Comparison of ENCODE assay signal across 12 cellular contexts in genomic region chr7:99469381-99470065, GRCh38. TPM values are rescaled to one million over a fixed set of nuclear protein-coding genes. Genes with fewer than 3 reads are reported as not detected.
DNase-seq lines count a peak whose midpoint lies in the region; ATAC-seq and TF ChIP-seq lines count a peak whose summit lies in the region.
"Had no signal": no experiment of that assay in that cellular context is flagged by ENCODE, and none has a peak within 500 bp of the region (broad histone marks: within the 10 kb centered on the region; RNA-seq: fewer than 3 reads in every experiment).

No MANE protein-coding gene starts in this region.

- H3K27ac ChIP-seq in CD4-positive, alpha-beta T cell (ENCODE audit: low read depth, low read length) = no peak overlapping the region
- H3K27ac ChIP-seq in mesenchymal stem cell (ENCODE audit: low read length, poor library complexity, severe bottlenecking) = no peak overlapping the region
- H3K27ac ChIP-seq: SJSA1 had no signal

- H3K4me3 ChIP-seq in H7 (ENCODE audit: insufficient read depth, low read depth, low read length) = peak overlapping the region; percentile 27
- no peak overlapping the region for H3K4me3 ChIP-seq in choroid plexus epithelial cell (ENCODE audit: low read depth, low read length)
- H3K4me3 ChIP-seq in mesenchymal stem cell (ENCODE audit: insufficient read depth in 1 of 2, low read depth in 1 of 2, low read length in 2 of 2) = no peak overlapping the region
- H3K4me3 ChIP-seq: SJSA1 had no signal

- H2AK5ac ChIP-seq in mesenchymal stem cell (ENCODE audit: low read length, severe bottlenecking) = no peak overlapping the region

- H3K27me3 Mint-ChIP-seq in CD4-positive, alpha-beta T cell = no peaks in the 10 kb centered on the region

- peak overlapping the region; percentile 24 for H3K9ac ChIP-seq in mesenchymal stem cell (ENCODE audit: low read length)

- H3K36me3 ChIP-seq in H7 (replicated peaks; ENCODE audit: control insufficient read depth, insufficient read depth, low read length) (no peaks in the 10 kb centered on the region; the same call in 1 of the 2 replicates), mesenchymal stem cell (ENCODE audit: control insufficient read depth in 1 of 2, insufficient read depth in 2 of 2, low read depth in 1 of 2, low read length in 2 of 2) (no peaks in the 10 kb centered on the region)

- no peak overlapping the region for H3K4ac ChIP-seq in mesenchymal stem cell (ENCODE audit: low read depth in 1 of 2, low read length in 2 of 2)

- H2BK12ac ChIP-seq in mesenchymal stem cell (ENCODE audit: low read length in 2 of 2) = no peak overlapping the region

- H3K4me2 ChIP-seq in mesenchymal stem cell (ENCODE audit: low read length, poor library complexity, severe bottlenecking) = no peak overlapping the region

- peaks cover 39% of the 10 kb centered on the region for H3K4me1 Mint-ChIP-seq in CD4-positive, alpha-beta T cell (ENCODE audit: low read depth)

- H2AFZ ChIP-seq in mesenchymal stem cell (ENCODE audit: low read depth, low read length) = peak overlapping the region; percentile 53

- no peak overlapping the region for H3K23ac ChIP-seq in mesenchymal stem cell (ENCODE audit: low read length in 2 of 2)

- H3K27ac Mint-ChIP-seq in CD4-positive, alpha-beta T cell = no peak overlapping the region
- H3K27ac Mint-ChIP-seq: activated CD8-positive, alpha-beta memory T cell treated with anti-CD3 and anti-CD28 coated beads, Interleukin-2, amount 10 ng/mL, durations not matched to agents 7 days and 5 days had no signal

- POLR2A ChIA-PET in CD4-positive, alpha-beta T cell (lab: Charles Lee) = interaction anchor here (1.1 to 1.5 kb wide), 2 partner anchors 61 to 89 kb away, joined by 3 to 5 read pairs; partner anchors contain the start of genes BUD31, PDAP1 and ZNF655

- no peaks in the 10 kb centered on the region for H3K9me3 Mint-ChIP-seq in CD4-positive, alpha-beta T cell

- H3K9me3 ChIP-seq in CD4-positive, alpha-beta T cell (ENCODE audit: control insufficient read depth, low read length) = no peaks in the 10 kb centered on the region
- no peaks in the 10 kb centered on the region for H3K9me3 ChIP-seq in mesenchymal stem cell (ENCODE audit: control insufficient read depth, low read length)

- peak overlapping the region; percentile 40 for H4K8ac ChIP-seq in mesenchymal stem cell (ENCODE audit: low read length)

- peaks cover 5% of the 10 kb centered on the region for H3K4me1 ChIP-seq in mesenchymal stem cell (ENCODE audit: control insufficient read depth, insufficient read depth, low read depth, low read length)

- no peaks in the 10 kb centered on the region for H3K27me3 ChIP-seq in CD4-positive, alpha-beta T cell (ENCODE audit: control insufficient read depth, insufficient read depth, low read length)
- H3K27me3 ChIP-seq in H7 (ENCODE audit: control insufficient read depth, insufficient read depth, low read length) = no peaks in the 10 kb centered on the region
- H3K27me3 ChIP-seq in mesenchymal stem cell (ENCODE audit: control insufficient read depth in 1 of 2, insufficient read depth in 1 of 2, low read length in 2 of 2) = no peaks in the 10 kb centered on the region
- H3K27me3 ChIP-seq: SJSA1 had no signal

- H2BK120ac ChIP-seq in mesenchymal stem cell (ENCODE audit: low read depth, low read length) = no peak overlapping the region

- no peaks in the 10 kb centered on the region for H3K79me1 ChIP-seq in mesenchymal stem cell (replicated peaks; ENCODE audit: low read length, poor library complexity, severe bottlenecking)

- TF ChIP-seq CTCF in CD4-positive, alpha-beta T cell (IDR thresholded peaks at IDR 0.05) = no peak
- no peak for TF ChIP-seq CTCF in choroid plexus epithelial cell (conservative IDR thresholded peaks at IDR 0.05; ENCODE audit: low read depth, low read length)

- H3K14ac ChIP-seq in mesenchymal stem cell (ENCODE audit: low read length in 2 of 2) = no peak overlapping the region

- peak overlapping the region; percentile 56 for H3K4me3 Mint-ChIP-seq in CD4-positive, alpha-beta T cell
- H3K4me3 Mint-ChIP-seq: activated CD8-positive, alpha-beta memory T cell treated with anti-CD3 and anti-CD28 coated beads, Interleukin-2, amount 10 ng/mL, durations not matched to agents 7 days and 5 days had no signal

- ATAC-seq in CD4-positive, alpha-beta T cell (ENCODE audit: poor library complexity) = no peak
- ATAC-seq in GM18517 (IDR thresholded peaks at IDR 0.05; ENCODE audit: unreplicated experiment) (no peak), HG03045 (IDR thresholded peaks at IDR 0.05; ENCODE audit: unreplicated experiment) (no peak), HG03378 (IDR thresholded peaks at IDR 0.05; ENCODE audit: unreplicated experiment) (no peak)
- ATAC-seq: activated CD8-positive, alpha-beta memory T cell treated with anti-CD3 and anti-CD28 coated beads, Interleukin-2, amount 10 ng/mL, durations not matched to agents 7 days and 5 days had no signal

- intact Hi-C loops in CD4-positive, alpha-beta T cell (cut with DNase I, micrococcal nuclease) = loop anchor here in 1 of 2 experiments (2.0 kb wide), 1 partner anchor 31 kb away; the partner anchor contains the start of genes CPSF4 and PTCD1

- no peak overlapping the region for H2BK15ac ChIP-seq in mesenchymal stem cell (ENCODE audit: low read depth, poor library complexity, severe bottlenecking)

- H3K36me3 Mint-ChIP-seq in CD4-positive, alpha-beta T cell (ENCODE audit: low read depth) = peaks cover 24% of the 10 kb centered on the region

- DNase-seq in CD4-positive, alpha-beta T cell = no peak
- DNase-seq in H7 = peak; percentile 75
- peak; percentile 17 for DNase-seq in choroid plexus epithelial cell (ENCODE audit: low read depth)
- DNase-seq in mesenchymal stem cell = no peak
- no peak for DNase-seq in DMS79 treated with DMSO at 0.1 percent for 48 hours (lab: John Stamatoyannopoulos, UW)
- DNase-seq: activated CD8-positive, alpha-beta memory T cell treated with anti-CD3 and anti-CD28 coated beads, Interleukin-2, amount 10 ng/mL, durations not matched to agents 7 days and 5 days; Karpas-422; NCI-H1930 had no signal

- H4K91ac ChIP-seq in mesenchymal stem cell (ENCODE audit: low read length) = no peak overlapping the region

- H2BK5ac ChIP-seq in mesenchymal stem cell (ENCODE audit: low read depth, low read length, poor library complexity, severe bottlenecking) = no peak overlapping the region

- CTCF ChIA-PET in CD4-positive, alpha-beta T cell (lab: Charles Lee) = no interaction called here

- 27% methylated on average over 23 of the region's 23 CpGs for WGBS in mesenchymal stem cell

- H3K18ac ChIP-seq in mesenchymal stem cell (ENCODE audit: low read depth in 1 of 2, low read length in 2 of 2) = no peak overlapping the region

RNA-seq across cellular contexts. Expression of gene ZNF789, which starts 3.2 kb away (rescaled TPM):
- total RNA-seq in CD4-positive, alpha-beta T cell = 10 to 100 TPM; 11.5 to 13.5 TPM
- 9.9 and 14.9 TPM in 2 replicates for total RNA-seq in H7 (2014; rRNA removed; shearing (Covaris generic))
- 4.0 TPM for polyA plus RNA-seq in mesenchymal stem cell (2013, experiment 1 of 2)
- polyA plus RNA-seq in mesenchymal stem cell (2013, experiment 2 of 2) = 3.7 TPM

RNA-seq across cellular contexts. Expression of gene ATP5MF, which starts 3.6 kb away (rescaled TPM):
- total RNA-seq in CD4-positive, alpha-beta T cell = 10 to 100 TPM; 50.9 to 51.9 TPM
- total RNA-seq in H7 (2014; rRNA removed; shearing (Covaris generic)) = 668 and 694 TPM in 2 replicates
- polyA plus RNA-seq in mesenchymal stem cell (2013, experiment 1 of 2) = 493 TPM
- polyA plus RNA-seq in mesenchymal stem cell (2013, experiment 2 of 2) = 478 TPM

RNA-seq across cellular contexts. Expression of gene ZNF394, which starts 30.6 kb away (rescaled TPM):
- 100 to 1,000 TPM; 215 to 223 TPM for total RNA-seq in CD4-positive, alpha-beta T cell
- total RNA-seq in H7 (2014; rRNA removed; shearing (Covaris generic)) = 18.4 and 20.1 TPM in 2 replicates
- 10.3 TPM for polyA plus RNA-seq in mesenchymal stem cell (2013, experiment 1 of 2)
- 10.2 TPM for polyA plus RNA-seq in mesenchymal stem cell (2013, experiment 2 of 2)

RNA-seq across cellular contexts. Expression of gene CPSF4, which starts 30.8 kb away (rescaled TPM):
- total RNA-seq in CD4-positive, alpha-beta T cell = 10 to 100 TPM; 28.1 to 31.7 TPM
- total RNA-seq in H7 (2014; rRNA removed; shearing (Covaris generic)) = 93.5 and 95.1 TPM in 2 replicates
- polyA plus RNA-seq in mesenchymal stem cell (2013, experiment 1 of 2) = 26.1 TPM
- 26.9 TPM for polyA plus RNA-seq in mesenchymal stem cell (2013, experiment 2 of 2)

RNA-seq across cellular contexts. Expression of gene PTCD1, which starts 30.9 kb away (rescaled TPM):
- total RNA-seq in CD4-positive, alpha-beta T cell = 1 to 10 TPM; 4.8 to 5.3 TPM
- 11.2 and 13.3 TPM in 2 replicates for total RNA-seq in H7 (2014; rRNA removed; shearing (Covaris generic))
- polyA plus RNA-seq in mesenchymal stem cell (2013, experiment 1 of 2) = 2.8 TPM
- polyA plus RNA-seq in mesenchymal stem cell (2013, experiment 2 of 2) = 2.4 TPM

Comparison
In these comparisons a context has a peak if more than half of its experiments do, and no peak if none do; other contexts are left out.
1. DNase-seq: peak in H7 (single experiment) and choroid plexus epithelial cell (single experiment); none in CD4-positive, alpha-beta T cell (0 of 10), mesenchymal stem cell (single experiment) and DMS79 treated with DMSO at 0.1 percent for 48 hours (single experiment).
2. RNA of gene ATP5MF, which starts 3.6 kb away (total RNA-seq): 668 to 694 TPM in H7; 50.9 to 51.9 TPM in CD4-positive, alpha-beta T cell; every median in the first group is over 10 times any median in the second.
3. RNA of gene ZNF394, which starts 30.6 kb away (total RNA-seq): 215 to 223 TPM in CD4-positive, alpha-beta T cell; 18.4 to 20.1 TPM in H7; every median in the first group is over 10 times any median in the second.